ENCODE assay signal across 18 cellular contexts in genomic region chr6:41464019-41464418, GRCh38.
DNase-seq lines count a peak whose midpoint lies in the region; ATAC-seq, FAIRE-seq and TF ChIP-seq lines count a peak whose summit lies in the region.
"Had no signal": no experiment of that assay in that cellular context is flagged by ENCODE, and none has a peak within 500 bp of the region (broad histone marks: within the 10 kb centered on the region; RNA-seq: fewer than 3 reads in every experiment).

No MANE protein-coding gene starts in this region.

- TF ChIP-seq RAD21 in A549 (conservative IDR thresholded peaks at IDR 0.05 in 1 of 2, IDR thresholded peaks at IDR 0.05 in 1 of 2): no peak

- no peak overlapping the region for H4K8ac ChIP-seq in neuronal stem cell (ENCODE audit: low read depth, low read length)

- no peak overlapping the region for H3K18ac ChIP-seq in neuronal stem cell (ENCODE audit: low read length)

- BruUV-seq in PC-3 (replicated peaks; lab: Mats Ljungman, UMichigan) (no TSS peak), endothelial cell of umbilical vein (replicated peaks; lab: Mats Ljungman, UMichigan) (no TSS peak), A673 (replicated peaks; lab: Mats Ljungman, UMichigan) (no TSS peak)

- POLR2A ChIA-PET in A549 (lab: Yijun Ruan, JAX): no interaction called here
- POLR2A ChIA-PET in PC-3 (lab: Charles Lee; ENCODE audit: unreplicated experiment): no interaction called here
- POLR2A ChIA-PET in endothelial cell of umbilical vein (lab: Charles Lee): no interaction called here
- POLR2A ChIA-PET in A673 (lab: Charles Lee; ENCODE audit: low non-redundant PET): interaction anchor here (0.6 kb wide), 1 partner anchor 475 kb away, joined by 3 read pairs; no protein-coding TSS in a partner anchor

- CTCF ChIA-PET in A549 (lab: Yijun Ruan, JAX) (interaction anchor here (0.7 to 1.4 kb wide), 6 partner anchors 17 to 221 kb away, joined by 3 to 5 read pairs (median 3); no protein-coding TSS in a partner anchor), PC-3 (lab: Charles Lee) (no interaction called here), endothelial cell of umbilical vein (lab: Charles Lee) (interaction anchor here (1.0 to 6.2 kb wide), 9 partner anchors 96 to 219 kb away, joined by 3 to 46 read pairs (median 5); no protein-coding TSS in a partner anchor), A673 (lab: Charles Lee) (no interaction called here)

- no peak overlapping the region for H2BK5ac ChIP-seq in neuronal stem cell (ENCODE audit: low read length)

- H3K9me3 ChIP-seq in A549 (no peaks in the 10 kb centered on the region), PC-3 (ENCODE audit: low read length) (no peaks in the 10 kb centered on the region), endothelial cell of umbilical vein (replicated peaks; ENCODE audit: control insufficient read depth, insufficient read depth, low read length) (no peaks in the 10 kb centered on the region), neuronal stem cell (replicated peaks in 1 of 2; ENCODE audit: control insufficient read depth in 2 of 2, insufficient read depth in 1 of 2, low read depth in 1 of 2, low read length in 2 of 2) (no peaks in the 10 kb centered on the region), A673 (ENCODE audit: low read depth, low read length, poor library complexity, severe bottlenecking) (no peaks in the 10 kb centered on the region), left lung (no peaks in the 10 kb centered on the region)
- H3K9me3 ChIP-seq: BE2C had no signal

- H3K4ac ChIP-seq in neuronal stem cell (ENCODE audit: low read length): no peak overlapping the region

- peak overlapping the region; percentile 37 for H3K23ac ChIP-seq in neuronal stem cell (ENCODE audit: low read depth, low read length, poor library complexity)

- H4K20me1 ChIP-seq in PC-3 (ENCODE audit: low read length): no peaks in the 10 kb centered on the region
- no peaks in the 10 kb centered on the region for H4K20me1 ChIP-seq in endothelial cell of umbilical vein (replicated peaks; ENCODE audit: control insufficient read depth, extremely low read depth, insufficient read depth, low read length)

- no peaks in the 10 kb centered on the region for H3K9me2 ChIP-seq in PC-3 (replicated peaks; ENCODE audit: low read length)

- H3K9me1 ChIP-seq in endothelial cell of umbilical vein (replicated peaks; ENCODE audit: control insufficient read depth, extremely low read depth, insufficient read depth, low read length): no peaks in the 10 kb centered on the region

- H3K4me1 ChIP-seq in A549 (peaks cover 7% of the 10 kb centered on the region; the same call in 2 of the 3 replicates), PC-3 (ENCODE audit: insufficient read depth, low read length) (peaks cover 18% of the 10 kb centered on the region; the same call in 1 of the 2 replicates), endothelial cell of umbilical vein (ENCODE audit: control insufficient read depth, extremely low read depth, insufficient read depth, low read length) (no peaks in the 10 kb centered on the region), neuronal stem cell (ENCODE audit: control insufficient read depth in 2 of 2, insufficient read depth in 1 of 2, low read depth in 1 of 2, low read length in 2 of 2) (peaks cover 2 to 8% of the 10 kb centered on the region in 2 donors), A673 (ENCODE audit: insufficient read depth, low read length, poor library complexity, severe bottlenecking) (no peaks in the 10 kb centered on the region), left lung (no peaks in the 10 kb centered on the region)
- H3K4me1 ChIP-seq: BE2C had no signal

- no peaks in the 10 kb centered on the region for H3F3A ChIP-seq in PC-3 (ENCODE audit: low read length, unreplicated experiment)

- no peak for TF ChIP-seq EP300 in A549 (IDR thresholded peaks at IDR 0.05)

- peak overlapping the region; percentile 78 for H2AK5ac ChIP-seq in neuronal stem cell (ENCODE audit: low read depth, low read length)

- no peak overlapping the region for H2BK120ac ChIP-seq in neuronal stem cell (ENCODE audit: low read depth, low read length)

- H3K79me2 ChIP-seq in PC-3 (ENCODE audit: low read length): no peaks in the 10 kb centered on the region
- H3K79me2 ChIP-seq in endothelial cell of umbilical vein (ENCODE audit: control insufficient read depth, insufficient read depth, low read length): no peaks in the 10 kb centered on the region

- peak overlapping the region; percentile 15 for H2BK15ac ChIP-seq in neuronal stem cell (ENCODE audit: low read length)

- 80% methylated on average over 3 of the region's 3 CpGs for WGBS in A549 (ENCODE audit: missing lambda C conversion rate)
- WGBS in neuronal stem cell (ENCODE audit: extremely low coverage in 2 of 2, insufficient read length in 2 of 2, insufficient replicate concordance in 1 of 2), 2 donors: no CpG with 5 or more reads among the region's 3 CpGs

- H2AFZ ChIP-seq in PC-3 (ENCODE audit: low read length) (no peak overlapping the region; the same call in 1 of the 2 replicates), endothelial cell of umbilical vein (ENCODE audit: low read depth, low read length) (no peak overlapping the region), neuronal stem cell (ENCODE audit: low read length) (no peak overlapping the region)
- H2AFZ ChIP-seq: GM23338 had no signal

- no peak overlapping the region for H2BK12ac ChIP-seq in neuronal stem cell (ENCODE audit: low read length)

- H3K4me2 ChIP-seq in A549 (peak overlapping the region; percentile 7; the same call in 1 of the 3 replicates), PC-3 (ENCODE audit: low read length) (peak overlapping the region; percentile 6), endothelial cell of umbilical vein (ENCODE audit: insufficient read depth, low read length) (no peak overlapping the region), neuronal stem cell (ENCODE audit: insufficient read depth, low read length, poor library complexity, severe bottlenecking) (no peak overlapping the region)

- TF ChIP-seq CTCF in A549 (IDR thresholded peaks at IDR 0.05) (no peak), PC-3 (conservative IDR thresholded peaks at IDR 0.05; ENCODE audit: low read depth, low read length) (no peak), endothelial cell of umbilical vein (IDR thresholded peaks at IDR 0.05; ENCODE audit: extremely low read depth in 1 of 2, insufficient read depth in 1 of 2, low read depth in 1 of 2, low read length in 2 of 2) (no peak), A673 (conservative IDR thresholded peaks at IDR 0.05; ENCODE audit: low read depth, low read length) (no peak), left lung (IDR thresholded peaks at IDR 0.05) (no peak)

- FAIRE-seq in A549 (lab: Jason Lieb, UNC): no peak
- no peak for FAIRE-seq in endothelial cell of umbilical vein (lab: Jason Lieb, UNC)
- FAIRE-seq: GM12878, H54 had no signal

- no peak overlapping the region for H3K14ac ChIP-seq in neuronal stem cell (ENCODE audit: low read length)

- H3K36me3 ChIP-seq in PC-3 (ENCODE audit: low read depth, low read length): no peaks in the 10 kb centered on the region
- H3K36me3 ChIP-seq in endothelial cell of umbilical vein (ENCODE audit: control insufficient read depth in 2 of 2, extremely low read depth in 1 of 2, insufficient read depth in 2 of 2, low read length in 2 of 2): no peaks in the 10 kb centered on the region
- no peaks in the 10 kb centered on the region for H3K36me3 ChIP-seq in neuronal stem cell (replicated peaks in 1 of 2; ENCODE audit: control insufficient read depth in 2 of 2, insufficient read depth in 2 of 2, low read length in 2 of 2)
- H3K36me3 ChIP-seq in A673 (ENCODE audit: insufficient read depth, low read length, poor library complexity, severe bottlenecking): no peaks in the 10 kb centered on the region
- no peaks in the 10 kb centered on the region for H3K36me3 ChIP-seq in left lung
- H3K36me3 ChIP-seq: BE2C had no signal

- intact Hi-C loops in PC-3 (cut with micrococcal nuclease) (no loop called here), endothelial cell of umbilical vein (cut with micrococcal nuclease) (no loop called here), A673 (cut with micrococcal nuclease; ENCODE audit: unreplicated experiment) (no loop called here), left lung (cut with DNase I) (loop anchor here in 1 of 2 donors (5.0 kb wide), 1 partner anchor 128 kb away; no protein-coding TSS in a partner anchor)

- H3K9ac ChIP-seq in PC-3 (ENCODE audit: low read length) (no peak overlapping the region), endothelial cell of umbilical vein (replicated peaks; ENCODE audit: extremely low read depth, insufficient read depth, low read length) (no peak overlapping the region), neuronal stem cell (ENCODE audit: low read depth, low read length, poor library complexity) (no peak overlapping the region)

- no peak for ATAC-seq in A549
- ATAC-seq in PC-3: no peak
- ATAC-seq in GM18858 (IDR thresholded peaks at IDR 0.05; ENCODE audit: unreplicated experiment): no peak
- ATAC-seq in left lung: no peak

- H3K4me3 ChIP-seq in A549: no peak overlapping the region
- no peak overlapping the region for H3K4me3 ChIP-seq in PC-3 (ENCODE audit: low read length)
- H3K4me3 ChIP-seq in endothelial cell of umbilical vein (replicated peaks in 1 of 3; ENCODE audit: insufficient read depth in 1 of 3, low read depth in 1 of 3, low read length in 3 of 3): no peak overlapping the region
- no peak overlapping the region for H3K4me3 ChIP-seq in neuronal stem cell (ENCODE audit: low read length in 2 of 2)
- no peak overlapping the region for H3K4me3 ChIP-seq in A673 (ENCODE audit: low read depth, low read length, poor library complexity, severe bottlenecking)
- no peak overlapping the region for H3K4me3 ChIP-seq in left lung
- H3K4me3 ChIP-seq: GM12878, GM23338 had no signal

- peak overlapping the region; percentile 50 for H4K91ac ChIP-seq in neuronal stem cell (ENCODE audit: low read depth, low read length, poor library complexity)

- dilution Hi-C loops in endothelial cell of umbilical vein (cut with MboI; ENCODE audit: extremely low pct_ligation_motif_present, low sequenced_read_pairs): no loop called here

- H3K27me3 ChIP-seq in PC-3 (ENCODE audit: low read length): no peaks in the 10 kb centered on the region; the same call in 1 of the 2 replicates
- peaks cover 10 to 12% of the 10 kb centered on the region in 2 experiments for H3K27me3 ChIP-seq in endothelial cell of umbilical vein (ENCODE audit: control insufficient read depth in 2 of 2, insufficient read depth in 2 of 2, low read length in 2 of 2)
- peaks cover 0 to 72% (median 9%) of the 10 kb centered on the region in 3 experiments for H3K27me3 ChIP-seq in neuronal stem cell (ENCODE audit: control insufficient read depth in 3 of 3, insufficient read depth in 3 of 3, low read depth in 1 of 3, low read length in 3 of 3)
- no peaks in the 10 kb centered on the region for H3K27me3 ChIP-seq in A673 (replicated peaks; ENCODE audit: insufficient read depth, low read depth, low read length, poor library complexity)
- peaks cover 0 to 20% of the 10 kb centered on the region in 2 donors for H3K27me3 ChIP-seq in left lung

- no peak for DNase-seq in A549 (ENCODE audit: low read depth in 1 of 2, low spot score in 1 of 2)
- no peak for DNase-seq in PC-3
- no peak for DNase-seq in endothelial cell of umbilical vein (ENCODE audit: low read depth, low spot score)
- no peak for DNase-seq in neuronal stem cell (ENCODE audit: low spot score)
- DNase-seq in A673 (ENCODE audit: low spot score): no peak
- no peak for DNase-seq in activated CD4-positive, alpha-beta T cell treated with anti-CD3 and anti-CD28 coated beads for 4 hours
- DNase-seq in left lung: no peak
- DNase-seq: 8988T; CD4-positive, CD25-positive, alpha-beta regulatory T cell; CD8-positive, alpha-beta memory T cell; COR-L47; DMS 273 treated with DMSO at 0.1 percent for 48 hours; DND-41 had no signal

- no peaks in the 10 kb centered on the region for H3K79me1 ChIP-seq in neuronal stem cell (ENCODE audit: low read depth, low read length)

- H3K27ac ChIP-seq in A549 (peak overlapping the region in 1 of 2 experiments; percentile 70; a peak in 3 of 6 replicates), PC-3 (ENCODE audit: low read length) (no peak overlapping the region), endothelial cell of umbilical vein (ENCODE audit: insufficient read depth, low read depth, low read length) (no peak overlapping the region), neuronal stem cell (replicated peaks; ENCODE audit: low read length) (no peak overlapping the region), A673 (ENCODE audit: low read depth, low read length, poor library complexity, severe bottlenecking) (no peak overlapping the region), left lung (no peak overlapping the region)

- TF ChIP-seq POLR2A in A549 (IDR thresholded peaks at IDR 0.05; ENCODE audit: low read length): no peak
- no peak for TF ChIP-seq POLR2A in endothelial cell of umbilical vein (IDR thresholded peaks at IDR 0.05; ENCODE audit: low read depth, low read length)

Comparison
In these comparisons a context has a peak if more than half of its experiments do, and no peak if none do; other contexts are left out.
1. H3K4me2 ChIP-seq: peak in A549 (single experiment) and PC-3 (single experiment); none in endothelial cell of umbilical vein (single experiment) and neuronal stem cell (single experiment).
2. CTCF ChIA-PET loops: an anchor here in A549 (0.7 to 1.4 kb wide) and endothelial cell of umbilical vein (1.0 to 6.2 kb wide); none called in PC-3 and A673.